ENCODE assay signal across 1 cellular context in genomic region chr17:37770631-37771518, GRCh38.
TF ChIP-seq lines count a peak whose summit lies in the region.

No MANE protein-coding gene starts in this region.

TF ChIP-seq in GM23338, 12 proteins besides CTCF, POLR2A, EP300 and RAD21 (continued from another document):
- TF ChIP-seq ZNF462 (CRISPR knock-in tag; IDR thresholded peaks at IDR 0.05), result no peak
- no peak for TF ChIP-seq STAT1 (IDR thresholded peaks at IDR 0.05; ENCODE audit: unreplicated experiment)
- TF ChIP-seq NANOG (IDR thresholded peaks at IDR 0.05; ENCODE audit: borderline replicate concordance), result no peak
- TF ChIP-seq ZNF114 (CRISPR knock-in tag; IDR thresholded peaks at IDR 0.05), result no peak
- no peak for TF ChIP-seq REST (IDR thresholded peaks at IDR 0.05; ENCODE audit: unreplicated experiment)
